ENCODE assay signal across 19 cellular contexts in the genomic region with DNA sequence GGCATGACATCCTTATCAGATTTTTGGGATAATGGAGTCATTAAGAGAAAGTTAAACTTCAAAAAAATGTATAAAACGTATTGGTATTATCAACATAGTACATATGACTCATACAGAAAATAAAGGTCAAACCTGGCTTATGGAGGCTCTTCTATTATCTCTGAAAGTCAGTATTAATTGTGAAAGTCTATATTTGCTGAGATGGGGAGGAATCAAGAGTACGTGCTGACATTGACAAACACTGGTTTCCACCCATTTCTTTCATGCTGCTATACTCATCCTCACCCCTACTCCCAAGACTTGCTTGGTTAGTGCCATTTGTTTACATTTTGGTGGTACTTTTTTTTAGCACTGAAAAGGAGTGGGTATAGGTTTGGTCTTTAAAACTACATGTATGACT. TPM values are rescaled to one million over a fixed set of nuclear protein-coding genes. Genes with fewer than 3 reads are reported as not detected.
"Had no signal": no experiment of that assay in that cellular context is flagged by ENCODE, and none has a peak within 500 bp of the region (broad histone marks: within the 10 kb centered on the region; RNA-seq: fewer than 3 reads in every experiment).

No MANE protein-coding gene starts in this region.

- DNase-seq: activated CD4-positive, alpha-beta T cell treated with anti-CD3 and anti-CD28 coated beads for 48 hours; activated gamma-delta T cell; body of pancreas; dermis blood vessel endothelial cell; effector memory CD4-positive, alpha-beta T cell; heart left ventricle; left lung; pancreas; right lobe of liver; small intestine; stimulated activated CD4-positive, alpha-beta T cell treated with anti-CD3 and anti-CD28 coated beads, Interleukin-15, amount 100 ng/mL, for 24 hours; stimulated activated CD4-positive, alpha-beta T cell treated with anti-CD3 and anti-CD28 coated beads, Interleukin-2, amount 100 ng/mL, for 48 hours; SW 1271; thyroid gland had no signal

- H3K9me3 Mint-ChIP-seq: mesothelial cell of epicardium; natural killer cell treated with Interleukin-12 subunit alpha and Interleukin-12 subunit beta and Interleukin-15 and Interleukin-18, amount 100 ng/mL, for 72 hours; stimulated activated memory B cell treated with anti-CD40 and anti-IgM and Interleukin-4, amounts not matched to agents 10 μg/mL and 1 μg/mL and 100 μg/mL, for 72 hours had no signal

- H3K4me3 Mint-ChIP-seq: activated naive CD8-positive, alpha-beta T cell; mesothelial cell of epicardium; natural killer cell treated with Interleukin-12 subunit alpha and Interleukin-12 subunit beta and Interleukin-15 and Interleukin-18, amount 100 ng/mL, for 72 hours; stimulated activated memory B cell treated with anti-CD40 and anti-IgM and Interleukin-4, amounts not matched to agents 10 μg/mL and 1 μg/mL and 100 μg/mL, for 72 hours had no signal

- ATAC-seq: body of pancreas; gastroesophageal sphincter; heart left ventricle; left lung; natural killer cell treated with Interleukin-12 subunit alpha and Interleukin-12 subunit beta and Interleukin-15 and Interleukin-18, amount 100 ng/mL, for 72 hours; pancreas; right lobe of liver; stimulated activated memory B cell treated with anti-CD40 and anti-IgM and Interleukin-4, amounts not matched to agents 10 μg/mL and 1 μg/mL and 100 μg/mL, for 72 hours had no signal

- H3K36me3 Mint-ChIP-seq: activated naive CD8-positive, alpha-beta T cell; natural killer cell treated with Interleukin-12 subunit alpha and Interleukin-12 subunit beta and Interleukin-15 and Interleukin-18, amount 100 ng/mL, for 72 hours; stimulated activated memory B cell treated with anti-CD40 and anti-IgM and Interleukin-4, amounts not matched to agents 10 μg/mL and 1 μg/mL and 100 μg/mL, for 72 hours had no signal

- H3K27ac Mint-ChIP-seq: activated naive CD8-positive, alpha-beta T cell; mesothelial cell of epicardium; natural killer cell treated with Interleukin-12 subunit alpha and Interleukin-12 subunit beta and Interleukin-15 and Interleukin-18, amount 100 ng/mL, for 72 hours; stimulated activated memory B cell treated with anti-CD40 and anti-IgM and Interleukin-4, amounts not matched to agents 10 μg/mL and 1 μg/mL and 100 μg/mL, for 72 hours had no signal

- H3K4me1 Mint-ChIP-seq: stimulated activated memory B cell treated with anti-CD40 and anti-IgM and Interleukin-4, amounts not matched to agents 10 μg/mL and 1 μg/mL and 100 μg/mL, for 72 hours had no signal

RNA-seq across cellular contexts. Expression of gene CFI, which starts 41.1 kb away (rescaled TPM):
- total RNA-seq: natural killer cell treated with Interleukin-12 subunit alpha and Interleukin-12 subunit beta and Interleukin-15 and Interleukin-18, amount 100 ng/mL, for 72 hours had no signal
